ENCODE assay signal across 8 cellular contexts in the genomic region with DNA sequence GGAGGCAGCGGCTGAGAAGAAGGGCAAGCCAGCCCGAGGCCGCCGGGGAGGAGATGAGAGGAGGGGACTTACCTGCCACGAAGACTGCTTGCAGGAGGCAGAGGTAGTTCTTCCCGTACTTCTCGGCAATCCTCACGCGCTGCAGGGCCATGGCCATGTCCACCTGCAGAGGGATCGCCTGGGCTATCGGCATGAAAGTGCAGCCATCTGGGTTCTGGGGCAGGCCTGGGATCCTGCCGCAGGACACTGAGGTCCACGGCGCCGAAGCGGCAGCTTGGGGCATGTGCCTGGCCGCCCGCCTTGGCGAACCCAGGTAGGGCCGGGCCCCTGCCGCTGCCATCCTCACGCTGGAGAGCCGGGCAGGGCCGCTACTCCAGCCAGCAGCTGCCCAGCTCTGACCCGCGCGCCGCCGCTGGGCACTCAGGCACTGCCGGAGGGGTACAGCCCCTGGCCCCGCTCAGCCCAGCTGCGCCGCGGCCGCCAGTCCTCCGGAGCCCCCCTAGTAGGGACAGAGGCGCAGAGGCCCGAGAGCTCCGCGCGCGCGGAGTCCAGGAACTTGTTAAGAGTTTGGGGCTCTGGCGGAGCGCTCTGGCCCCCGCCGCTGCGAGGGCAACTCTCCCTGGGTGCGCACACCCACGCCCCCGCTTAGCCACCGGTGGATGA. TPM values are rescaled to one million over a fixed set of nuclear protein-coding genes. Genes with fewer than 3 reads are reported as not detected.
A peak's percentile ranks its signal among the peaks of the same experiment; 100 is the strongest.
DNase-seq lines count a peak whose midpoint lies in the region; ATAC-seq and TF ChIP-seq lines count a peak whose summit lies in the region.

No MANE protein-coding gene starts in this region.

- H3K4me3 ChIP-seq in coronary artery (peak overlapping the region; percentile 71), lower lobe of right lung (peak overlapping the region; percentile 44), vagina (peak overlapping the region; percentile 7 to 32)

- H3K27me3 ChIP-seq in lower lobe of right lung (ENCODE audit: low read depth) (no peaks in the 10 kb centered on the region), vagina (no peaks in the 10 kb centered on the region)

- H3K9me3 Mint-ChIP-seq in activated CD4-positive, alpha-beta memory T cell treated with anti-CD3 and anti-CD28 coated beads, Interleukin-2, amount 10 ng/mL, durations not matched to agents 7 days and 5 days: no peaks in the 10 kb centered on the region

- TF ChIP-seq POLR2A in vagina (IDR thresholded peaks at IDR 0.05): no peak

- H3K4me3 Mint-ChIP-seq in activated CD4-positive, alpha-beta memory T cell treated with anti-CD3 and anti-CD28 coated beads, Interleukin-2, amount 10 ng/mL, durations not matched to agents 7 days and 5 days: no peak overlapping the region

- DNase-seq in Right ventricle myocardium inferior (ENCODE audit: missing footprints) (no peak), cardiac septum (ENCODE audit: low spot score) (no peak), coronary artery (ENCODE audit: low spot score) (no peak), lower lobe of right lung (no peak), vagina (ENCODE audit: extremely low spot score in 2 of 2) (no peak), HuH-7 (ENCODE audit: low spot score) (no peak)
- DNase-seq in activated CD4-positive, alpha-beta memory T cell treated with anti-CD3 and anti-CD28 coated beads, Interleukin-2, amount 10 ng/mL, durations not matched to agents 7 days and 5 days: no peak

- no peak for TF ChIP-seq CTCF in coronary artery (IDR thresholded peaks at IDR 0.05)
- TF ChIP-seq CTCF in lower lobe of right lung (IDR thresholded peaks at IDR 0.05): no peak
- no peak for TF ChIP-seq CTCF in vagina (IDR thresholded peaks at IDR 0.05)

- H3K36me3 ChIP-seq in lower lobe of right lung: no peaks in the 10 kb centered on the region
- H3K36me3 ChIP-seq in vagina: no peaks in the 10 kb centered on the region

- H3K27ac ChIP-seq in coronary artery: no peak overlapping the region
- no peak overlapping the region for H3K27ac ChIP-seq in lower lobe of right lung
- no peak overlapping the region for H3K27ac ChIP-seq in vagina

- intact Hi-C loops in Right ventricle myocardium inferior (cut with DNase I): no loop called here
- intact Hi-C loops in cardiac septum (cut with DNase I): no loop called here
- intact Hi-C loops in lower lobe of right lung (cut with DNase I): no loop called here
- intact Hi-C loops in vagina (cut with DNase I): no loop called here

- no peaks in the 10 kb centered on the region for H3K9me3 ChIP-seq in lower lobe of right lung
- no peaks in the 10 kb centered on the region for H3K9me3 ChIP-seq in vagina

- H3K4me1 ChIP-seq in lower lobe of right lung (no peaks in the 10 kb centered on the region), vagina (peaks cover 8% of the 10 kb centered on the region)

- POLR2A ChIA-PET in activated CD4-positive, alpha-beta memory T cell treated with anti-CD3 and anti-CD28 coated beads, Interleukin-2, amount 10 ng/mL, durations not matched to agents 7 days and 5 days (lab: Charles Lee): no interaction called here

- CTCF ChIA-PET in activated CD4-positive, alpha-beta memory T cell treated with anti-CD3 and anti-CD28 coated beads, Interleukin-2, amount 10 ng/mL, durations not matched to agents 7 days and 5 days (lab: Charles Lee): no interaction called here

- ATAC-seq in Right ventricle myocardium inferior (peak; percentile 26), lower lobe of right lung (peak; percentile 45 to 47), GM21447 (IDR thresholded peaks at IDR 0.05; ENCODE audit: unreplicated experiment) (no peak)

- no peak overlapping the region for H3K27ac Mint-ChIP-seq in activated CD4-positive, alpha-beta memory T cell treated with anti-CD3 and anti-CD28 coated beads, Interleukin-2, amount 10 ng/mL, durations not matched to agents 7 days and 5 days

- peaks cover 8% of the 10 kb centered on the region for H3K4me1 Mint-ChIP-seq in activated CD4-positive, alpha-beta memory T cell treated with anti-CD3 and anti-CD28 coated beads, Interleukin-2, amount 10 ng/mL, durations not matched to agents 7 days and 5 days

- H3K27me3 Mint-ChIP-seq in activated CD4-positive, alpha-beta memory T cell treated with anti-CD3 and anti-CD28 coated beads, Interleukin-2, amount 10 ng/mL, durations not matched to agents 7 days and 5 days: peaks cover 19% of the 10 kb centered on the region

- no peaks in the 10 kb centered on the region for H3K36me3 Mint-ChIP-seq in activated CD4-positive, alpha-beta memory T cell treated with anti-CD3 and anti-CD28 coated beads, Interleukin-2, amount 10 ng/mL, durations not matched to agents 7 days and 5 days (ENCODE audit: low read depth)

RNA-seq across cellular contexts. Expression of gene MCF2, which starts 16.0 kb away (rescaled TPM):
- total RNA-seq in Right ventricle myocardium inferior (0.30 TPM), cardiac septum (0.65 TPM), lower lobe of right lung (not detected), vagina (0.25 TPM)
- under 1 TPM; 0.25 to 0.40 TPM for total RNA-seq in activated CD4-positive, alpha-beta memory T cell treated with anti-CD3 and anti-CD28 coated beads, Interleukin-2, amount 10 ng/mL, durations not matched to agents 7 days and 5 days

Comparison
In these comparisons a context has a peak if more than half of its experiments do, and no peak if none do; other contexts are left out.
1. H3K4me3 ChIP-seq: peak in every context shown above with its lines; median percentile 71 in coronary artery; 44 in lower lobe of right lung; 20 in vagina.